ENCODE assay signal across 32 cellular contexts in genomic region chr13:62337109-62337880, GRCh38.
A peak's percentile ranks its signal among the peaks of the same experiment; 100 is the strongest.
DNase-seq lines count a peak whose midpoint lies in the region; ATAC-seq and TF ChIP-seq lines count a peak whose summit lies in the region.
"Had no signal": no experiment of that assay in that cellular context is flagged by ENCODE, and none has a peak within 500 bp of the region (broad histone marks: within the 10 kb centered on the region; RNA-seq: fewer than 3 reads in every experiment).

No MANE protein-coding gene starts in this region.

- H3K36me3 ChIP-seq in HEK293 (ENCODE audit: control insufficient read depth in 2 of 2, insufficient read depth in 1 of 2, low read length in 2 of 2), result no peaks in the 10 kb centered on the region
- no peaks in the 10 kb centered on the region for H3K36me3 ChIP-seq in neuron (ENCODE audit: insufficient read depth, low read length)
- H3K36me3 ChIP-seq: lower lobe of right lung, pancreas, right atrium auricular region, SJCRH30, suprapubic skin, upper lobe of left lung had no signal

- no peaks in the 10 kb centered on the region for H3K9me3 ChIP-seq in HEK293 (ENCODE audit: control insufficient read depth, insufficient read depth, low read depth, low read length)
- no peaks in the 10 kb centered on the region for H3K9me3 ChIP-seq in neuron (ENCODE audit: low read length)
- H3K9me3 ChIP-seq: lower lobe of right lung, pancreas, right atrium auricular region, SJCRH30, upper lobe of left lung had no signal

- peak overlapping the region; percentile 75 for H3K27ac Mint-ChIP-seq in glutamatergic neuron (ENCODE audit: unreplicated experiment)
- H3K27ac Mint-ChIP-seq: activated CD8-positive, alpha-beta memory T cell treated with anti-CD3 and anti-CD28 coated beads, Interleukin-2, amount 10 ng/mL, durations not matched to agents 7 days and 5 days; activated T-cell treated with anti-CD3 and anti-CD28 coated beads, Interleukin-2, amount 50 U/mL, for 72 hours; dendritic cell treated with granulocyte-macrophage colony-stimulating factor and Interleukin-4, amounts not matched to agents 40 ng/mL and 50 ng/mL, for 4 days; endodermal cell; naive thymus-derived CD4-positive, alpha-beta T cell had no signal

- POLR2A ChIA-PET in HEK293 (lab: Yijun Ruan, JAX), result no interaction called here

- no peak overlapping the region for H3K27ac ChIP-seq in HEK293 (ENCODE audit: extremely low read depth, low read depth, low read length)
- H3K27ac ChIP-seq: C4-2B, lower lobe of right lung, pancreas, right atrium auricular region, SJCRH30, suprapubic skin, upper lobe of left lung had no signal

- in situ Hi-C loops in SK-MEL-5 (cut with HindIII; ENCODE audit: low pct_unique_long_range_greater_than_20kb, low sequenced_read_pairs), result no loop called here

- H3K27me3 Mint-ChIP-seq in glutamatergic neuron (ENCODE audit: unreplicated experiment), result no peaks in the 10 kb centered on the region
- H3K27me3 Mint-ChIP-seq: activated CD8-positive, alpha-beta memory T cell treated with anti-CD3 and anti-CD28 coated beads, Interleukin-2, amount 10 ng/mL, durations not matched to agents 7 days and 5 days; central memory CD8-positive, alpha-beta T cell; dendritic cell treated with granulocyte-macrophage colony-stimulating factor and Interleukin-4, amounts not matched to agents 40 ng/mL and 50 ng/mL, for 4 days; naive thymus-derived CD4-positive, alpha-beta T cell had no signal

- no peaks in the 10 kb centered on the region for H3K27me3 ChIP-seq in neuron (ENCODE audit: insufficient read depth, low read length)
- H3K27me3 ChIP-seq: pancreas, right atrium auricular region, suprapubic skin, upper lobe of left lung had no signal

- ATAC-seq in GM18870 (IDR thresholded peaks at IDR 0.05; ENCODE audit: unreplicated experiment) (no peak), HG02970 (IDR thresholded peaks at IDR 0.05; ENCODE audit: low FRiP score, unreplicated experiment) (no peak)
- ATAC-seq: activated CD8-positive, alpha-beta memory T cell treated with anti-CD3 and anti-CD28 coated beads, Interleukin-2, amount 10 ng/mL, durations not matched to agents 7 days and 5 days; activated T-cell treated with anti-CD3 and anti-CD28 coated beads, Interleukin-2, amount 50 U/mL, for 72 hours; lower lobe of right lung; naive thymus-derived CD4-positive, alpha-beta T cell; pancreas had no signal

- CTCF ChIA-PET in HEK293 (lab: Yijun Ruan, JAX), result no interaction called here

- DNase-seq in SK-MEL-5 (ENCODE audit: low read depth, low spot score), result peak; percentile 10
- DNase-seq in glutamatergic neuron, result no peak
- DNase-seq in activated naive CD4-positive, alpha-beta T cell treated with Interleukin-2 at 50 U/mL for 16 hours, result no peak
- DNase-seq: activated CD4-positive, alpha-beta T cell treated with anti-CD3 and anti-CD28 coated beads, Interleukin-2, amount 50 U/mL, for 4 hours; activated CD8-positive, alpha-beta memory T cell treated with anti-CD3 and anti-CD28 coated beads, Interleukin-2, amount 10 ng/mL, durations not matched to agents 7 days and 5 days; activated T-cell treated with anti-CD3 and anti-CD28 coated beads, Interleukin-2, amount 50 U/mL, for 72 hours; COR-L47; DMS79 treated with DMSO at 0.1 percent for 48 hours; endodermal cell; GF-D8; GOT3; head of caudate nucleus; KBM-7; kidney; lower lobe of right lung; naive thymus-derived CD4-positive, alpha-beta T cell; NCI-H2081 treated with DMSO at 0.1 percent for 48 hours; pancreas; RPMI8226; SJCRH30; stimulated activated CD4-positive, alpha-beta T cell treated with anti-CD3 and anti-CD28 coated beads, Interleukin-1b, Interleukin-23, amount 100 ng/mL, for 48 hours; stimulated activated naive CD4-positive, alpha-beta T cell treated with Interleukin-2 at 50 U/mL for 16 hours; upper lobe of left lung had no signal

- no peaks in the 10 kb centered on the region for H3K4me1 ChIP-seq in HEK293 (ENCODE audit: control insufficient read depth, insufficient read depth, low read length)
- H3K4me1 ChIP-seq in neuron (ENCODE audit: insufficient read depth, low read length), result peaks cover 16% of the 10 kb centered on the region
- H3K4me1 ChIP-seq: lower lobe of right lung, pancreas, right atrium auricular region, SJCRH30, suprapubic skin, upper lobe of left lung had no signal

- H3K4me3 Mint-ChIP-seq in glutamatergic neuron (ENCODE audit: unreplicated experiment), result no peak overlapping the region
- H3K4me3 Mint-ChIP-seq: activated CD8-positive, alpha-beta memory T cell treated with anti-CD3 and anti-CD28 coated beads, Interleukin-2, amount 10 ng/mL, durations not matched to agents 7 days and 5 days; activated T-cell treated with anti-CD3 and anti-CD28 coated beads, Interleukin-2, amount 50 U/mL, for 72 hours; central memory CD8-positive, alpha-beta T cell; dendritic cell treated with granulocyte-macrophage colony-stimulating factor and Interleukin-4, amounts not matched to agents 40 ng/mL and 50 ng/mL, for 4 days; endodermal cell; naive thymus-derived CD4-positive, alpha-beta T cell had no signal

- H3K4me1 Mint-ChIP-seq in glutamatergic neuron (ENCODE audit: low read depth, unreplicated experiment), result peaks cover 7% of the 10 kb centered on the region
- H3K4me1 Mint-ChIP-seq: activated CD8-positive, alpha-beta memory T cell treated with anti-CD3 and anti-CD28 coated beads, Interleukin-2, amount 10 ng/mL, durations not matched to agents 7 days and 5 days; central memory CD8-positive, alpha-beta T cell; naive thymus-derived CD4-positive, alpha-beta T cell had no signal

- H3K4me3 ChIP-seq in HEK293 (ENCODE audit: low read depth, low read length), result no peak overlapping the region
- no peak overlapping the region for H3K4me3 ChIP-seq in neuron (ENCODE audit: low read length)
- H3K4me3 ChIP-seq: lower lobe of right lung, pancreas, right atrium auricular region, SJCRH30, suprapubic skin, upper lobe of left lung had no signal

- no peaks in the 10 kb centered on the region for H3K9me3 Mint-ChIP-seq in glutamatergic neuron (ENCODE audit: unreplicated experiment)
- H3K9me3 Mint-ChIP-seq: dendritic cell treated with granulocyte-macrophage colony-stimulating factor and Interleukin-4, amounts not matched to agents 40 ng/mL and 50 ng/mL, for 4 days; endodermal cell had no signal

- no peaks in the 10 kb centered on the region for H3K36me3 Mint-ChIP-seq in glutamatergic neuron (ENCODE audit: unreplicated experiment)
- H3K36me3 Mint-ChIP-seq: activated CD8-positive, alpha-beta memory T cell treated with anti-CD3 and anti-CD28 coated beads, Interleukin-2, amount 10 ng/mL, durations not matched to agents 7 days and 5 days; naive thymus-derived CD4-positive, alpha-beta T cell had no signal

- no peak for TF ChIP-seq CTCF in HEK293 (tag by site-specific recombination; IDR thresholded peaks at IDR 0.05)
- no peak for TF ChIP-seq CTCF in glutamatergic neuron (IDR thresholded peaks at IDR 0.05; ENCODE audit: partially characterized antibody, unreplicated experiment)

- H2AFZ ChIP-seq in neuron (ENCODE audit: low read depth, low read length), result peak overlapping the region; percentile 59

TF ChIP-seq in HEK293, 187 proteins besides CTCF, POLR2A, EP300 and RAD21:
- TF ChIP-seq ZNF571 (tag by site-specific recombination; IDR thresholded peaks at IDR 0.05), result no peak
- 0 out of 2 replicates have a peak, but pooled peaks have one; percentile 39 for TF ChIP-seq TRIM28 (IDR thresholded peaks at IDR 0.05; ENCODE audit: borderline replicate concordance, low read length)
TF ChIP-seq in HEK293: peak in this region for 1.
